7 cellular contexts compared by ENCODE assay signal in genomic region chr1:143553627-143554026, GRCh38.
"Had no signal": no experiment of that assay in that cellular context is flagged by ENCODE, and none has a peak within 500 bp of the region (broad histone marks: within the 10 kb centered on the region; RNA-seq: fewer than 3 reads in every experiment).

No MANE protein-coding gene starts in this region.

- DNase-seq: GM23248, GOT3, H7, H9, HCEC 1CT, HFFc6 had no signal

- H3K27ac Mint-ChIP-seq: GM23338, H9, HFFc6 had no signal

- H3K4me3 Mint-ChIP-seq: GM23338, H9, HFFc6 had no signal

- H3K4me1 Mint-ChIP-seq: GM23338, H9 had no signal
